8 cellular contexts compared by ENCODE assay signal in the genomic region with DNA sequence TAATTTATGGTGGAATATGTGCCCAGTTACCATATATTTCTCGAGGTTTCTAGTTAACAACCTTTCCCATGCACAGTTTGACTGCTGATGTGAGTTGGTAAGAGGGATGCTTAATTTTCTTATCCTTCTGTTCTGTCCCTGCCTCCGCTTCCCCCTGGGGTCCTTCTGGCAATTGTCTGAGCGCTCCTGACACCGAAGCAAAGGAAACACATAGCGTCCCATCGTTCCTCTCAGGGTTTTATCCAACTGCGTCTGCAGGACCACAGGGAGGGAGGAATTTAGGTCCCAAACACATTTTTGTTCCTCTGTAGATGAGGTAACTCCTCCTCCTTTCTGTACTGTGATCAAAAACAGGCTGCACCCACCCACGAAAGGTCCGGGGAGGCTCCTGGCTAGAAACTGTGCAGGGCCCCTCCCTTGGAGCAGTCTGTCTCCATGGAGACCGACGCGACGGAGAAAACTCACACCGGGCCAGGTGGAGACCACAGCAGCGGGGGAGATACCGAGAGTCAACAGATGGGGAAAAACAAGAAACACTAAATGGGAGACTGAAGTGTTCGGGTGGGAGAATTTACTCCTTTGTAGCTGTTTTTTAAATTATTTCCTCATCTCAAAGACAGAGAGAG.
DNase-seq lines count a peak whose midpoint lies in the region; ATAC-seq and TF ChIP-seq lines count a peak whose summit lies in the region.

No MANE protein-coding gene starts in this region.

- ATAC-seq in GM19351 (IDR thresholded peaks at IDR 0.05; ENCODE audit: unreplicated experiment) (peak; percentile 70), HG03520 (IDR thresholded peaks at IDR 0.05; ENCODE audit: unreplicated experiment) (peak; percentile 61), GM19455 (IDR thresholded peaks at IDR 0.05; ENCODE audit: unreplicated experiment) (no peak)

- H3K4me1 ChIP-seq in mammary epithelial cell (ENCODE audit: insufficient read depth, low read length) = no peaks in the 10 kb centered on the region
- no peaks in the 10 kb centered on the region for H3K4me1 ChIP-seq in MM.1S (ENCODE audit: low read length)

- no peaks in the 10 kb centered on the region for H3K9me2 ChIP-seq in MM.1S (replicated peaks; ENCODE audit: insufficient read depth, low read length)

- peaks cover 50% of the 10 kb centered on the region for H3K4me1 Mint-ChIP-seq in mesothelial cell of epicardium

- BruUV-seq in mammary epithelial cell (replicated peaks; lab: Mats Ljungman, UMichigan) = no TSS peak

- H3K27ac Mint-ChIP-seq in mesothelial cell of epicardium = peak overlapping the region; percentile 85

- peak overlapping the region; percentile 60 for H3K4me2 ChIP-seq in mammary epithelial cell (ENCODE audit: insufficient read depth, low read depth, low read length)
- H3K4me2 ChIP-seq in MM.1S (ENCODE audit: low read depth, low read length) = no peak overlapping the region

- POLR2A ChIA-PET in RWPE1 (lab: Yijun Ruan, JAX; ENCODE audit: low non-redundant PET) = no interaction called here

- in situ Hi-C loops in mammary epithelial cell (cut with MboI; ENCODE audit: low sequenced_read_pairs in 2 of 2) = no loop called here

- DNase-seq in mammary epithelial cell (peak; percentile 28), mesothelial cell of epicardium (ENCODE audit: low spot score in 2 of 2, unreplicated experiment in 2 of 2) (peak; percentile 37 to 62), MM.1S (no peak), GM19238 (ENCODE audit: insufficient read length, low spot score) (no peak), RWPE1 (ENCODE audit: low spot score) (no peak)

- H3K27me3 ChIP-seq in mammary epithelial cell (ENCODE audit: insufficient read depth, low read length) (no peaks in the 10 kb centered on the region), MM.1S (replicated peaks; ENCODE audit: insufficient read depth, low read length) (no peaks in the 10 kb centered on the region)

- H2AFZ ChIP-seq in mammary epithelial cell (ENCODE audit: low read depth, low read length) (peak overlapping the region; percentile 85), MM.1S (ENCODE audit: low read length) (no peak overlapping the region)

- H3K4me3 Mint-ChIP-seq in mesothelial cell of epicardium = peak overlapping the region; percentile 67

- H3K4me3 ChIP-seq in mammary epithelial cell (replicated peaks in 1 of 3; ENCODE audit: insufficient read depth in 1 of 3, low read depth in 2 of 3, low read length in 3 of 3) (peak overlapping the region; percentile 7 to 17 (median 7)), MM.1S (ENCODE audit: low read length) (no peak overlapping the region)

- H3K27me3 Mint-ChIP-seq in mesothelial cell of epicardium (ENCODE audit: low read depth) = no peaks in the 10 kb centered on the region

- WGBS in mammary epithelial cell (ENCODE audit: low coverage, missing lambda C conversion rate) = 14% methylated on average over 17 of the region's 17 CpGs

- dilution Hi-C loops in mammary epithelial cell (cut with HindIII; ENCODE audit: low sequenced_read_pairs) = no loop called here

- intact Hi-C loops in mammary epithelial cell (cut with micrococcal nuclease) = no loop called here

- H3K27ac ChIP-seq in mammary epithelial cell (ENCODE audit: insufficient read depth, low read depth, low read length) (no peak overlapping the region), MM.1S (ENCODE audit: low read length) (no peak overlapping the region), RWPE1 (no peak overlapping the region)

- H3K9me3 ChIP-seq in mammary epithelial cell (replicated peaks; ENCODE audit: insufficient read depth, low read length) (no peaks in the 10 kb centered on the region), MM.1S (replicated peaks; ENCODE audit: insufficient read depth, low read length) (no peaks in the 10 kb centered on the region)

- H3K9ac ChIP-seq in mammary epithelial cell (ENCODE audit: insufficient read depth, low read length) (no peak overlapping the region), MM.1S (ENCODE audit: low read length) (no peak overlapping the region)

- H4K20me1 ChIP-seq in mammary epithelial cell (ENCODE audit: insufficient read depth, low read length) (no peaks in the 10 kb centered on the region), MM.1S (ENCODE audit: insufficient read depth, low read length) (no peaks in the 10 kb centered on the region)

- H3K9me3 Mint-ChIP-seq in mesothelial cell of epicardium = peaks cover 12% of the 10 kb centered on the region

- TF ChIP-seq CTCF in mammary epithelial cell (conservative IDR thresholded peaks at IDR 0.05 in 1 of 2, IDR thresholded peaks at IDR 0.05 in 1 of 2; ENCODE audit: extremely low read depth in 1 of 2, insufficient read depth in 1 of 2, low read depth in 1 of 2, low read length in 2 of 2) (no peak), mesothelial cell of epicardium (IDR thresholded peaks at IDR 0.05; ENCODE audit: unreplicated experiment) (no peak), MM.1S (IDR thresholded peaks at IDR 0.05; ENCODE audit: low read length) (no peak), RWPE1 (conservative IDR thresholded peaks at IDR 0.05; ENCODE audit: low read depth) (no peak)

- CTCF ChIA-PET in mammary epithelial cell (lab: Charles Lee; ENCODE audit: low non-redundant PET) (no interaction called here), RWPE1 (lab: Yijun Ruan, JAX) (interaction anchor here (1.1 kb wide), 1 partner anchor 12 kb away, joined by 3 read pairs; no protein-coding TSS in a partner anchor)

- H3K36me3 Mint-ChIP-seq in mesothelial cell of epicardium = peaks cover 2% of the 10 kb centered on the region

- H3K79me2 ChIP-seq in mammary epithelial cell (ENCODE audit: insufficient read depth, low read length) (no peaks in the 10 kb centered on the region), MM.1S (ENCODE audit: low read length) (no peaks in the 10 kb centered on the region)

- H3K36me3 ChIP-seq in mammary epithelial cell (ENCODE audit: insufficient read depth, low read length) (no peaks in the 10 kb centered on the region), MM.1S (replicated peaks; ENCODE audit: insufficient read depth, low read length) (no peaks in the 10 kb centered on the region)

- H3F3A ChIP-seq in MM.1S (ENCODE audit: insufficient read depth, low read length) = no peaks in the 10 kb centered on the region

Comparison
In these comparisons a context has a peak if more than half of its experiments do, and no peak if none do; other contexts are left out.
1. DNase-seq: peak in mammary epithelial cell (single experiment) and mesothelial cell of epicardium (2 of 2); none in MM.1S (single experiment), GM19238 (single experiment) and RWPE1 (single experiment).